8 cellular contexts compared by ENCODE assay signal in the genomic region with DNA sequence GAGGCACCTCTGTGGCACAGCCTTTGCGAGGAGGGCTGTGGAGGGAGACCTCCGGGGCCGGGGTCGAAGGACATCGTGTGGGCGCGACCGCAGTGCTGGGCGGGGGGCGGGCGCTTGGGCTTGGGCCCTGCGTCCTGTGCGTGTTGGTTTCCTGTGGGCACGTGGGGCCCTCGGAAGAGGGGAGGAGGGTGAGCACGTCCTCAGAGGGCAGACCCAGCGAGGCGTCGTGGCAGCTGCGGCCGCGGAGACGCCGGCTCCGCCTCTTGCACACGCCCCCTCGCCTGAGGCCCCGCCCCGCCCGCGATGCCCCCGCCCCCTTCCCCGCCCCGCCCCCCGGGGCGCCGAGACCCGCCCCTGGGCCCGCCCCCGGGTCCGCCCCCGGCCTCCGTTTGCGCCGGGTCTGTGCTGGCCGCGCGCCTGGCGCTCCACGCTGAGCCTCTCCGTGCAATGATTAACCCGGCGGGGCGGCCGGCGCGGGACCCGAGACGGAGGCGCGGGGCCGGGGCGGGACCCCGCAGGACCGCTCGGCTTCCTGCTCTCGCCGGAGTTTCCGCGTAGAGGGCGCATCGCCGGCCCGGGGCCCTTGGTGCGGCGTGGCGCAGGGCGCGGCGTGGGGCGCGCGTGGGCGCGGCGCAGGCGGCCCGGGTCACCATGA. TPM values are rescaled to one million over a fixed set of nuclear protein-coding genes. Genes with fewer than 3 reads are reported as not detected.
A peak's percentile ranks its signal among the peaks of the same experiment; 100 is the strongest.
DNase-seq lines count a peak whose midpoint lies in the region; TF ChIP-seq lines count a peak whose summit lies in the region.

A gene with protein sequence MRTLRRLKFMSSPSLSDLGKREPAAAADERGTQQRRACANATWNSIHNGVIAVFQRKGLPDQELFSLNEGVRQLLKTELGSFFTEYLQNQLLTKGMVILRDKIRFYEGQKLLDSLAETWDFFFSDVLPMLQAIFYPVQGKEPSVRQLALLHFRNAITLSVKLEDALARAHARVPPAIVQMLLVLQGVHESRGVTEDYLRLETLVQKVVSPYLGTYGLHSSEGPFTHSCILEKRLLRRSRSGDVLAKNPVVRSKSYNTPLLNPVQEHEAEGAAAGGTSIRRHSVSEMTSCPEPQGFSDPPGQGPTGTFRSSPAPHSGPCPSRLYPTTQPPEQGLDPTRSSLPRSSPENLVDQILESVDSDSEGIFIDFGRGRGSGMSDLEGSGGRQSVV (plus strand): TSS at position 381 of the 655 bp plus-strand sequence. CDS start 271 bp downstream, at position 652.

- no peaks in the 10 kb centered on the region for H3K9me2 ChIP-seq in Karpas-422 (replicated peaks; ENCODE audit: insufficient read depth, low read length)

- no peaks in the 10 kb centered on the region for H3K79me2 ChIP-seq in Karpas-422 (ENCODE audit: low read length)

- H3K36me3 ChIP-seq in Karpas-422 (ENCODE audit: insufficient read depth, low read length): no peaks in the 10 kb centered on the region

- no peak within 1 kb of the TSS for H2AFZ ChIP-seq in Karpas-422 (ENCODE audit: low read length)

- no peaks in the 10 kb centered on the region for H3K9me3 ChIP-seq in Karpas-422 (ENCODE audit: low read length)

- no peaks in the 10 kb centered on the region for H3K9me3 Mint-ChIP-seq in chondrocyte (ENCODE audit: low read depth)

- H3K4me1 ChIP-seq in Karpas-422 (ENCODE audit: low read length): no peaks in the 10 kb centered on the region

- no peak within 1 kb of the TSS for H3K4me2 ChIP-seq in Karpas-422 (ENCODE audit: low read depth, low read length, poor library complexity, severe bottlenecking)

- TF ChIP-seq CTCF in HFF-Myc (IDR thresholded peaks at IDR 0.05; ENCODE audit: low read depth, low read length, missing control alignments) (no peak), chondrocyte (IDR thresholded peaks at IDR 0.05) (no peak)

- H3K36me3 Mint-ChIP-seq in chondrocyte (ENCODE audit: low read depth): no peaks in the 10 kb centered on the region

- no peaks in the 10 kb centered on the region for H3K27me3 Mint-ChIP-seq in chondrocyte (ENCODE audit: low read depth)

- no peaks in the 10 kb centered on the region for H4K20me1 ChIP-seq in Karpas-422 (ENCODE audit: insufficient read depth, low read depth, low read length)

- no peaks in the 10 kb centered on the region for H3K27me3 ChIP-seq in Karpas-422 (ENCODE audit: low read length)

- DNase-seq in HFF-Myc (ENCODE audit: extremely low read depth, low read depth) (peak; percentile 56), NCI-H1930 (lab: John Stamatoyannopoulos, UW) (peak; percentile 61 to 74), chondrocyte (ENCODE audit: low spot score) (peak; percentile 80), left kidney (ENCODE audit: low read depth, low spot score) (peak; percentile 92), Karpas-422 (no peak)
- peak; percentile 53 to 61 for DNase-seq in activated CD4-positive, alpha-beta T cell treated with anti-CD3 and anti-CD28 coated beads for 24 hours (ENCODE audit: low read depth in 2 of 2)
- DNase-seq in stimulated activated CD4-positive, alpha-beta T cell treated with anti-CD3 and anti-CD28 coated beads, Interleukin-2, amount 100 ng/mL, for 4 hours (ENCODE audit: low read depth): peak; percentile 71

- peak within 1 kb of the TSS; percentile 76 for H3K4me3 Mint-ChIP-seq in chondrocyte (ENCODE audit: unreplicated experiment)

- no peak within 1 kb of the TSS for H3K9ac ChIP-seq in Karpas-422 (ENCODE audit: low read length)

- H3K4me3 ChIP-seq in GM08714 (ENCODE audit: low read length): peak within 1 kb of the TSS; percentile 77
- peak within 1 kb of the TSS; percentile 72 for H3K4me3 ChIP-seq in HFF-Myc (replicated peaks; ENCODE audit: low read depth, low read length)
- H3K4me3 ChIP-seq in Karpas-422 (ENCODE audit: low read length): no peak within 1 kb of the TSS

- H3K27ac ChIP-seq in Karpas-422 (ENCODE audit: low read length): no peak within 1 kb of the TSS

- H3K4me1 Mint-ChIP-seq in chondrocyte (ENCODE audit: low read depth): peaks cover 48% of the 10 kb centered on the region

- peak within 1 kb of the TSS; percentile 63 for H3K27ac Mint-ChIP-seq in chondrocyte (ENCODE audit: unreplicated experiment)

RNA-seq across cellular contexts. Expression of the gene that starts here (rescaled TPM):
- 10.6 to 17.2 TPM (median 15.1 TPM) in 3 replicates for total RNA-seq in chondrocyte
- total RNA-seq in Karpas-422 (2014; rRNA removed; shearing (Covaris generic); ENCODE audit: low replicate concordance): not detected in 2 replicates

Comparison
In these comparisons a context has a peak if more than half of its experiments do, and no peak if none do; other contexts are left out.
1. RNA of the gene that starts here (total RNA-seq): 10.6 to 17.2 TPM in chondrocyte; not detected in Karpas-422; every median in the first group is over 10 times any median in the second.